8 cellular contexts compared by ENCODE assay signal in genomic region chr11:73597340-73597955, GRCh38. TPM values are rescaled to one million over a fixed set of nuclear protein-coding genes. Genes with fewer than 3 reads are reported as not detected.
DNase-seq lines count a peak whose midpoint lies in the region; ATAC-seq, FAIRE-seq and TF ChIP-seq lines count a peak whose summit lies in the region.

No MANE protein-coding gene starts in this region.

- peak overlapping the region; percentile 92 for H3K18ac ChIP-seq in mesendoderm (ENCODE audit: low read length)

- H2AK5ac ChIP-seq in mesendoderm (ENCODE audit: low read length): no peak overlapping the region

- peak overlapping the region; percentile 77 for H3K4ac ChIP-seq in mesendoderm (ENCODE audit: low read depth, low read length)

- intact Hi-C loops in Calu3 (cut with micrococcal nuclease; ENCODE audit: unreplicated experiment): loop anchor here (5.0 kb wide), 1 partner anchor 120 kb away; no protein-coding TSS in a partner anchor

- H3K79me2 ChIP-seq in mesendoderm (ENCODE audit: control insufficient read depth, insufficient read depth, low read length): peaks cover 18% of the 10 kb centered on the region

- no peak for FAIRE-seq in urothelium cell line (lab: Jason Lieb, UNC)

- peaks cover 27% of the 10 kb centered on the region for H3K36me3 Mint-ChIP-seq in Calu3 (ENCODE audit: insufficient read depth, unreplicated experiment)
- peaks cover 14% of the 10 kb centered on the region for H3K36me3 Mint-ChIP-seq in central memory CD8-positive, alpha-beta T cell (ENCODE audit: insufficient read depth)

- H3K27me3 ChIP-seq in mesendoderm (ENCODE audit: insufficient read depth, low read length, poor library complexity): no peaks in the 10 kb centered on the region

- no peak overlapping the region for H4K5ac ChIP-seq in mesendoderm (ENCODE audit: low read length)

- H3K36me3 ChIP-seq in mesendoderm (ENCODE audit: control insufficient read depth, insufficient read depth, low read length): no peaks in the 10 kb centered on the region

- H4K8ac ChIP-seq in mesendoderm (ENCODE audit: low read depth, low read length): peak overlapping the region; percentile 69

- H3K4me1 ChIP-seq in mesendoderm (ENCODE audit: control insufficient read depth, low read depth, low read length): peaks cover 5% of the 10 kb centered on the region

- H2BK5ac ChIP-seq in mesendoderm (ENCODE audit: low read length): peak overlapping the region; percentile 17

- peak overlapping the region; percentile 94 for H3K56ac ChIP-seq in mesendoderm (ENCODE audit: low read length)

- TF ChIP-seq CTCF in Calu3 (IDR thresholded peaks at IDR 0.05; ENCODE audit: unreplicated experiment): no peak

- H2BK120ac ChIP-seq in mesendoderm (ENCODE audit: low read depth, low read length): peak overlapping the region; percentile 6

- H2BK15ac ChIP-seq in mesendoderm (replicated peaks; ENCODE audit: low read depth): no peak overlapping the region

- DNase-seq in Calu3 (no peak), mesendoderm (peak; percentile 37), urothelium cell line (ENCODE audit: low spot score) (peak; percentile 16), AG08396 (ENCODE audit: low spot score) (no peak), NCI-H524 treated with DMSO at 0.1 percent for 48 hours (lab: John Stamatoyannopoulos, UW) (no peak), T-helper 9 cell (no peak)
- DNase-seq in Jurkat, Clone E6-1 (ENCODE audit: low read depth, low spot score): no peak
- no peak for DNase-seq in central memory CD8-positive, alpha-beta T cell (ENCODE audit: low spot score in 2 of 2)

- peak overlapping the region; percentile 93 for H3K4me3 Mint-ChIP-seq in Calu3 (ENCODE audit: low read depth, unreplicated experiment)
- H3K4me3 Mint-ChIP-seq in central memory CD8-positive, alpha-beta T cell: peak overlapping the region; percentile 81

- CTCF ChIA-PET in Calu3 (lab: Charles Lee): interaction anchor here (0.6 to 0.9 kb wide), 2 partner anchors 29 to 1609 kb away, joined by 6 to 10 read pairs; no protein-coding TSS in a partner anchor

- no peaks in the 10 kb centered on the region for H3K27me3 Mint-ChIP-seq in Calu3 (ENCODE audit: unreplicated experiment)
- no peaks in the 10 kb centered on the region for H3K27me3 Mint-ChIP-seq in central memory CD8-positive, alpha-beta T cell

- BruUV-seq in Calu3 (replicated peaks; lab: Mats Ljungman, UMichigan): no TSS peak

- peaks cover 9% of the 10 kb centered on the region for H3K79me1 ChIP-seq in mesendoderm (ENCODE audit: low read length)

- peak overlapping the region; percentile 53 for H3K4me2 ChIP-seq in mesendoderm (ENCODE audit: low read length)

- H3K27ac ChIP-seq in mesendoderm (ENCODE audit: low read depth, low read length): peak overlapping the region; percentile 98

- no peak for ATAC-seq in central memory CD8-positive, alpha-beta T cell (replicated peaks; ENCODE audit: extremely low read depth, poor library complexity, severe bottlenecking)

- H3K9ac ChIP-seq in mesendoderm (ENCODE audit: low read length): peak overlapping the region; percentile 86

- H3K4me1 Mint-ChIP-seq in Calu3 (ENCODE audit: low read depth, unreplicated experiment): peaks cover 22% of the 10 kb centered on the region
- peaks cover 31% of the 10 kb centered on the region for H3K4me1 Mint-ChIP-seq in central memory CD8-positive, alpha-beta T cell

- peak overlapping the region; percentile 83 for H3K27ac Mint-ChIP-seq in Calu3 (ENCODE audit: unreplicated experiment)
- H3K27ac Mint-ChIP-seq in central memory CD8-positive, alpha-beta T cell (ENCODE audit: low read depth): peak overlapping the region; percentile 84

- no CpG with 5 or more reads among the region's 27 CpGs for WGBS in mesendoderm (ENCODE audit: extremely low coverage, insufficient coverage, low lambda C conversion rate)

- H3K4me3 ChIP-seq in Jurkat, Clone E6-1 (ENCODE audit: low read length): peak overlapping the region; percentile 76
- peak overlapping the region; percentile 64 for H3K4me3 ChIP-seq in mesendoderm (ENCODE audit: low read length)

- H3K23ac ChIP-seq in mesendoderm (ENCODE audit: low read length): no peak overlapping the region

- no peaks in the 10 kb centered on the region for H3K9me3 Mint-ChIP-seq in Calu3 (ENCODE audit: low read depth, unreplicated experiment)
- H3K9me3 Mint-ChIP-seq in central memory CD8-positive, alpha-beta T cell: no peaks in the 10 kb centered on the region

RNA-seq across cellular contexts. Expression of gene FAM168A, which starts 0.5 kb away (rescaled TPM):
- total RNA-seq in Calu3 (2022): 30.4 and 30.8 TPM in 2 replicates
- 21.5 TPM for polyA plus RNA-seq in Jurkat, Clone E6-1 (2012; ENCODE audit: insufficient read depth, insufficient read length)
- polyA plus RNA-seq in mesendoderm (2013, experiment 1 of 2): 10.0 TPM
- 9.8 TPM for polyA plus RNA-seq in mesendoderm (2013, experiment 2 of 2)

RNA-seq across cellular contexts. Expression of gene PLEKHB1, which starts 48.9 kb away (rescaled TPM):
- 106 and 127 TPM in 2 replicates for total RNA-seq in Calu3 (2022)
- polyA plus RNA-seq in Jurkat, Clone E6-1 (2012; ENCODE audit: insufficient read depth, insufficient read length): 25.2 TPM
- 3.8 TPM for polyA plus RNA-seq in mesendoderm (2013, experiment 1 of 2)
- 4.5 TPM for polyA plus RNA-seq in mesendoderm (2013, experiment 2 of 2)

Comparison
In these comparisons a context has a peak if more than half of its experiments do, and no peak if none do; other contexts are left out.
1. DNase-seq: peak in mesendoderm (single experiment) and urothelium cell line (single experiment); none in Calu3 (single experiment), Jurkat, Clone E6-1 (single experiment), central memory CD8-positive, alpha-beta T cell (0 of 2), AG08396 (single experiment), NCI-H524 treated with DMSO at 0.1 percent for 48 hours (single experiment) and T-helper 9 cell (single experiment).